17 cellular contexts compared by ENCODE assay signal in the genomic region with DNA sequence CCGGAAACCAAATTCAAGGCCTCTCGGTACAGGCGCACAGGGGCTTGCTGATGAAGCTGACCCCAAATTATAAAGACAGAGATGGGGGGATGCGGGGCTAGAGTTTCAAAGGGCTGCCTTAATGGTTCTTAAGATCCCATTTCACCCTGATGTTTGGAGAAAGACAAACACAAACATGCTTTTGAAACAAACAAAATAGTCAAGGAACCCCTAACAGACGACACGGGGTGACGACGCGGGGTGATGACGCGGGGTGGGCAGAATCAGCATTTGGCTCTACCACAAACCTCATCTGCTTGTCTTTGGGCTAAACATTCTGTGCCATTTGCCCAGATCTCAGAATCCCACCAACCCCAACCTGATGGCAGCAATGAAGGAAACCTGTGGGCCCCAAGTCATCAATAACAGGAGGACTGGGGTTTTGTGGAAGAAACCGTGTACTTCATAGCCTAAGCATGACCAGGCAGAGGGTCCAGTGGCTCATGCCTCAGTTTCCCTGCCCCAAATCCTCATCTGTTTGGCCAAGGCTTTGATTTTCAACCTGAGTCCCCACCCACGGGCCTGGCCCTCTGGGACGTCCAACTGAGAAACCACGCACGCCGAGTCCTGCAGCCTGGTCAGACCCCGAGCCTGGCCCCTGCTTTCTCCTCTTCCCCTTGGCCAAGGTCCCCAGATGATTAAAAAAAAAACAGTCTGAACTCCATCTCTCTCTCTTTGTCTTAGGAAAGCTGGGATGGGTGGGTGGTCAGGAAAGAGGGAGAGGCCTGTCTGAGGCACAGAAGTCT.
DNase-seq lines count a peak whose midpoint lies in the region; ATAC-seq and TF ChIP-seq lines count a peak whose summit lies in the region.
"Had no signal": no experiment of that assay in that cellular context is flagged by ENCODE, and none has a peak within 500 bp of the region (broad histone marks: within the 10 kb centered on the region; RNA-seq: fewer than 3 reads in every experiment).

No MANE protein-coding gene starts in this region.

- peak overlapping the region; percentile 59 for H3K4me2 ChIP-seq in DND-41 (ENCODE audit: insufficient read depth, low read length)
- H3K4me2 ChIP-seq: PC-9 had no signal

- H3K36me3 ChIP-seq in DND-41 (ENCODE audit: insufficient read depth, low read length) (no peaks in the 10 kb centered on the region), endodermal cell (ENCODE audit: control insufficient read depth, insufficient read depth, low read length) (no peaks in the 10 kb centered on the region), thymus (ENCODE audit: control insufficient read depth, insufficient read depth) (peaks cover 3% of the 10 kb centered on the region)

- H3K27ac Mint-ChIP-seq in endodermal cell (no peak overlapping the region), nephron progenitor cell (peak overlapping the region; percentile 80)
- H3K27ac Mint-ChIP-seq: CD8-positive, alpha-beta T cell had no signal

- H3K27me3 ChIP-seq in DND-41 (ENCODE audit: insufficient read depth, low read length, poor library complexity) (no peaks in the 10 kb centered on the region), endodermal cell (ENCODE audit: control insufficient read depth, insufficient read depth, low read length, poor library complexity, severe bottlenecking) (no peaks in the 10 kb centered on the region), thymus (ENCODE audit: control insufficient read depth, insufficient read depth) (no peaks in the 10 kb centered on the region)

- DNase-seq in DND-41 = no peak
- DNase-seq in endodermal cell = peak; percentile 18
- DNase-seq in nephron progenitor cell = no peak
- no peak for DNase-seq in foreskin fibroblast
- no peak for DNase-seq in activated CD8-positive, alpha-beta memory T cell treated with anti-CD3 and anti-CD28 coated beads for 24 hours
- DNase-seq: CD8-positive, alpha-beta T cell; GDM1; NCI-H1417; NCI-H187; NCI-H2107; NCI-H446 treated with DMSO at 0.1 percent for 48 hours; NCI-H748 treated with DMSO at 0.1 percent for 48 hours; PC-9; RPMI8226; SHP77 had no signal

- peak overlapping the region; percentile 93 for H3K27ac ChIP-seq in DND-41 (ENCODE audit: low read length)
- no peak overlapping the region for H3K27ac ChIP-seq in endodermal cell (ENCODE audit: low read depth, low read length)
- H3K27ac ChIP-seq in thymus (ENCODE audit: low read depth) = peak overlapping the region; percentile 36
- H3K27ac ChIP-seq: PC-9 had no signal

- peaks cover 16% of the 10 kb centered on the region for H3K79me2 ChIP-seq in DND-41 (ENCODE audit: insufficient read depth, low read length)

- H3K4me3 Mint-ChIP-seq in endodermal cell (no peak overlapping the region), nephron progenitor cell (no peak overlapping the region)
- H3K4me3 Mint-ChIP-seq: CD8-positive, alpha-beta T cell had no signal

- ATAC-seq in DND-41 (ENCODE audit: insufficient read depth, low read depth) (no peak), HG02840 (IDR thresholded peaks at IDR 0.05; ENCODE audit: low FRiP score, unreplicated experiment) (no peak)
- ATAC-seq: CD8-positive, alpha-beta T cell had no signal

- H2AFZ ChIP-seq in DND-41 (ENCODE audit: low read depth, low read length) = peak overlapping the region; percentile 61
- H2AFZ ChIP-seq: PC-9 had no signal

- H3K9me3 Mint-ChIP-seq in endodermal cell = no peaks in the 10 kb centered on the region
- peaks cover 13% of the 10 kb centered on the region for H3K9me3 Mint-ChIP-seq in nephron progenitor cell
- H3K9me3 Mint-ChIP-seq: CD8-positive, alpha-beta T cell had no signal

- TF ChIP-seq CTCF in DND-41 (IDR thresholded peaks at IDR 0.05; ENCODE audit: borderline replicate concordance, extremely low read depth, low read length, poor library complexity, severe bottlenecking) = no peak
- TF ChIP-seq CTCF in endodermal cell (conservative IDR thresholded peaks at IDR 0.05) = no peak
- no peak for TF ChIP-seq CTCF in nephron progenitor cell (IDR thresholded peaks at IDR 0.05)
- TF ChIP-seq CTCF in foreskin fibroblast (IDR thresholded peaks at IDR 0.05; ENCODE audit: low read depth, low read length) = no peak

- H3K4me3 ChIP-seq in DND-41 (ENCODE audit: low read depth in 1 of 2, low read length in 2 of 2) = peak overlapping the region in 1 of 2 experiments; percentile 44; a peak in 2 of 4 replicates
- no peak overlapping the region for H3K4me3 ChIP-seq in endodermal cell (ENCODE audit: low read length)
- peak overlapping the region; percentile 52 for H3K4me3 ChIP-seq in thymus (ENCODE audit: low read length)
- no peak overlapping the region for H3K4me3 ChIP-seq in foreskin fibroblast (ENCODE audit: low read depth in 1 of 2, low read length in 2 of 2)
- H3K4me3 ChIP-seq: PC-9 had no signal

- no peaks in the 10 kb centered on the region for H3K9me3 ChIP-seq in DND-41 (ENCODE audit: insufficient read depth, low read length, severe bottlenecking)
- H3K9me3 ChIP-seq in endodermal cell (ENCODE audit: control insufficient read depth, low read length) = no peaks in the 10 kb centered on the region
- H3K9me3 ChIP-seq in thymus (ENCODE audit: control insufficient read depth) = no peaks in the 10 kb centered on the region

- no peaks in the 10 kb centered on the region for H3K27me3 Mint-ChIP-seq in endodermal cell (ENCODE audit: insufficient read depth)
- H3K27me3 Mint-ChIP-seq in nephron progenitor cell (ENCODE audit: low read depth, poor library complexity) = peaks cover 3% of the 10 kb centered on the region

- H4K20me1 ChIP-seq in DND-41 (ENCODE audit: insufficient read depth, low read length) = no peaks in the 10 kb centered on the region

- H3K4me1 Mint-ChIP-seq in endodermal cell (peaks cover 14% of the 10 kb centered on the region), nephron progenitor cell (peaks cover 65% of the 10 kb centered on the region)

- H3K4me1 ChIP-seq in DND-41 (ENCODE audit: insufficient read depth, low read length) (peaks cover 78% of the 10 kb centered on the region), endodermal cell (ENCODE audit: control insufficient read depth, insufficient read depth, low read length) (no peaks in the 10 kb centered on the region), thymus (ENCODE audit: control insufficient read depth, insufficient read depth, low read length) (peaks cover 52% of the 10 kb centered on the region)

- WGBS in endodermal cell (ENCODE audit: insufficient coverage in 1 of 2, insufficient read length in 1 of 2), 2 experiments = 95 to 96% methylated on average over 10 to 18 of the region's 18 CpGs
- 91% methylated on average over 18 of the region's 18 CpGs for WGBS in thymus

- H3K36me3 Mint-ChIP-seq in endodermal cell (ENCODE audit: low read depth) (peaks cover 3% of the 10 kb centered on the region), nephron progenitor cell (ENCODE audit: low read depth) (peaks cover 5% of the 10 kb centered on the region)
- H3K36me3 Mint-ChIP-seq: CD8-positive, alpha-beta T cell had no signal

- peak overlapping the region; percentile 64 for H3K9ac ChIP-seq in DND-41 (ENCODE audit: low read depth, low read length)
- H3K9ac ChIP-seq in endodermal cell (ENCODE audit: extremely low read depth, low read length, poor library complexity, severe bottlenecking) = no peak overlapping the region
